ENCODE assay signal across 21 cellular contexts in the genomic region with DNA sequence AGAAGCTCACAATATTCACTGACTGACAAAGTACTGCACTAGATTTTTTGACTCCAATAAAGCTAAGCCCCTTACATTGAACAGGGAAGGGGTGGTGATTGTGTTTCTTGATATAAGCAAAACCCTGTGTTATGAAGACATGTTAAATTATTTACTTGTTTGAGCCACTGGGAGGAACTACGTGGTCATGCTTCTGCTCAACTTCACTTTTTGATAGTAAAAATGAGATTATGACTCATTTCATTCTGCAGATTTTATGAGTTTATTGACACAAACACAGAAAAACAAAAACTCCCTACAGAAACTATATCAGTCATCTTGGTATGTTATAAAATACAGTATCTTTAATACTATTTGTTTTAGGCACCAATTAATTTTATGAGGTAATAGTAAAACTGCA.
A peak's percentile ranks its signal among the peaks of the same experiment; 100 is the strongest.
DNase-seq lines count a peak whose midpoint lies in the region; ATAC-seq and TF ChIP-seq lines count a peak whose summit lies in the region.
"Had no signal": no experiment of that assay in that cellular context is flagged by ENCODE, and none has a peak within 500 bp of the region (broad histone marks: within the 10 kb centered on the region; RNA-seq: fewer than 3 reads in every experiment).

No MANE protein-coding gene starts in this region.

- H3K4me3 ChIP-seq in GM12864 (ENCODE audit: low read depth, low read length), result no peak overlapping the region
- H3K4me3 ChIP-seq: adrenal gland, sigmoid colon, upper lobe of left lung had no signal

- H3K27ac ChIP-seq in VCaP, result no peak overlapping the region
- H3K27ac ChIP-seq: adrenal gland, KMS-11, sigmoid colon, upper lobe of left lung had no signal

- ATAC-seq in GM18858 (IDR thresholded peaks at IDR 0.05; ENCODE audit: unreplicated experiment) (peak; percentile 62), HG02884 (IDR thresholded peaks at IDR 0.05; ENCODE audit: unreplicated experiment) (peak; percentile 69), GM19023 (IDR thresholded peaks at IDR 0.05; ENCODE audit: unreplicated experiment) (no peak)

- DNase-seq in GM12864 (ENCODE audit: low read depth) (peak; percentile 35), NCI-H1105 (lab: John Stamatoyannopoulos, UW) (no peak), GDM1 (lab: John Stamatoyannopoulos, UW) (no peak)
- DNase-seq in stimulated activated CD4-positive, alpha-beta T cell treated with anti-CD3 and anti-CD28 coated beads, Interleukin-1b, Interleukin-23, amount 100 ng/mL, for 48 hours, result no peak
- DNase-seq: activated CD4-positive, alpha-beta T cell treated with anti-CD3 and anti-CD28 coated beads, Interleukin-2, amount 50 U/mL, for 4 hours; adrenal gland; head of caudate nucleus; kidney glomerular epithelial cell; NCI-H1436 treated with DMSO at 0.1 percent for 48 hours; NCI-H345; nucleus accumbens; SIG-M5; sigmoid colon; stimulated activated CD4-positive, alpha-beta T cell treated with anti-CD3 and anti-CD28 coated beads, Interleukin-4, amount 100 ng/mL, for 4 hours; T-helper 9 cell; upper lobe of left lung had no signal

- TF ChIP-seq CTCF in GM12864 (IDR thresholded peaks at IDR 0.05; ENCODE audit: low read depth, low read length, missing control alignments), result no peak
- peak; percentile 11; the same call in 1 of the 2 replicates for TF ChIP-seq CTCF in VCaP (conservative IDR thresholded peaks at IDR 0.05)
